Comparison of ENCODE assay signal across 24 cellular contexts in genomic region chr15:29156521-29156920, GRCh38.
"Had no signal": no experiment of that assay in that cellular context is flagged by ENCODE, and none has a peak within 500 bp of the region (broad histone marks: within the 10 kb centered on the region; RNA-seq: fewer than 3 reads in every experiment).

No MANE protein-coding gene starts in this region.

- H3K27me3 ChIP-seq: neural progenitor cell, ovary, right lobe of liver, sigmoid colon, stomach, thyroid gland, tibial nerve, upper lobe of left lung, vagina had no signal

- DNase-seq: naive thymus-derived CD8-positive, alpha-beta T cell; occipital lobe; ovary; psoas muscle; right cardiac atrium; right lobe of liver; sigmoid colon; small intestine; stimulated activated CD4-positive, alpha-beta T cell treated with anti-CD3 and anti-CD28 coated beads, Interleukin-15, amount 100 ng/mL, for 24 hours; stimulated activated CD4-positive, alpha-beta T cell treated with anti-CD3 and anti-CD28 coated beads, Interleukin-2, amount 100 ng/mL, for 24 hours; stimulated activated CD4-positive, alpha-beta T cell treated with anti-CD3 and anti-CD28 coated beads, Interleukin-2, amount 100 ng/mL, for 48 hours; stimulated activated CD4-positive, alpha-beta T cell treated with anti-CD3 and anti-CD28 coated beads, Interleukin-4, amount 100 ng/mL, for 24 hours; stimulated activated naive B cell treated with anti-CD40 and anti-IgM and Interleukin-4, amounts not matched to agents 10 μg/mL and 1 μg/mL and 100 μg/mL, for 72 hours; stimulated activated naive CD4-positive, alpha-beta T cell treated with Interleukin-2 at 50 U/mL for 16 hours; stomach; thyroid gland; upper lobe of left lung had no signal

- H3K4me2 ChIP-seq: neural progenitor cell had no signal

- ATAC-seq: naive thymus-derived CD8-positive, alpha-beta T cell; natural killer cell treated with Interleukin-12 subunit alpha and Interleukin-12 subunit beta and Interleukin-15 and Interleukin-18, amount 100 ng/mL, for 72 hours; psoas muscle; right cardiac atrium; right lobe of liver; stimulated activated effector memory CD8-positive, alpha-beta T cell treated with anti-CD3 and anti-CD28 coated beads, Interleukin-12 subunit alpha, Interleukin-12 subunit beta, amount 100 ng/mL, for 72 hours; stimulated activated naive B cell treated with anti-CD40 and anti-IgM and Interleukin-4, amounts not matched to agents 10 μg/mL and 1 μg/mL and 100 μg/mL, for 72 hours had no signal

- H3K4me1 ChIP-seq: neural progenitor cell, parathyroid adenoma, psoas muscle, right lobe of liver, sigmoid colon, stomach, thyroid gland, tibial nerve, upper lobe of left lung, vagina had no signal

- H3K9me3 ChIP-seq: ovary, right lobe of liver, thoracic aorta, thyroid gland, vagina had no signal

- H3K79me2 ChIP-seq: parathyroid adenoma had no signal

- H3K4me3 ChIP-seq: neural progenitor cell, ovary, psoas muscle, right lobe of liver, sigmoid colon, stomach, thoracic aorta, thyroid gland, tibial nerve, upper lobe of left lung, vagina had no signal

- H3K27ac ChIP-seq: neural progenitor cell, ovary, parathyroid adenoma, psoas muscle, right lobe of liver, sigmoid colon, stomach, thoracic aorta, thyroid gland, upper lobe of left lung, vagina had no signal

- H3K36me3 ChIP-seq: neural progenitor cell, ovary, right lobe of liver, sigmoid colon, stomach, thoracic aorta, thyroid gland, tibial nerve, upper lobe of left lung, vagina had no signal

- H3K9ac ChIP-seq: neural progenitor cell, parathyroid adenoma had no signal

- H2AFZ ChIP-seq: neural progenitor cell, parathyroid adenoma had no signal
